ENCODE assay signal across 23 cellular contexts in the genomic region with DNA sequence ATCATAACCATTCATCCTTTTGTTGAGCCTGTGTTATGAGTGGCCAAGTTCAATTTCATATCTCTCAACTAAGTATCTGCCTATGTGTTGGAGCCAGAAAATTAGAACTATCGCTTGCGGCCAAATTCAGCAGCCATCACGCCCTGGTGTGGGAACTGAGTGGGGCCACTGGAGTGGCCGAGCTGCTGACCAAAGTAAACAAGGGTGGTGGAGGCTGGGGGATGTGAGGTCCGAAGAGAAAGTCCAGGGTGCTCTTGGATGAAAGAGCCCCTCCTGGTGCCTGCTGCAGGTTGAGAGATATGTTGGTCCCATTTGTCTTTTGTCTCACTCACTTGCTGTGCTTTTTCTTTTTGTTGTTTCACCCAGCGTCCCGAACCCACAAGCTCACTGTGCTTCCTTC. TPM values are rescaled to one million over a fixed set of nuclear protein-coding genes. Genes with fewer than 3 reads are reported as not detected.
"Had no signal": no experiment of that assay in that cellular context is flagged by ENCODE, and none has a peak within 500 bp of the region (broad histone marks: within the 10 kb centered on the region; RNA-seq: fewer than 3 reads in every experiment).

No MANE protein-coding gene starts in this region.

- H3K4me1 ChIP-seq: parathyroid adenoma had no signal

- H3K36me3 ChIP-seq: right lobe of liver had no signal

- H3K27me3 Mint-ChIP-seq: activated naive CD8-positive, alpha-beta T cell; stimulated activated naive CD8-positive, alpha-beta T cell treated with anti-CD3 and anti-CD28 coated beads, Interleukin-15, amount 100 ng/mL, for 72 hours had no signal

- ATAC-seq: activated T-cell treated with anti-CD3 and anti-CD28 coated beads, Interleukin-2, amount 50 U/mL, for 72 hours; naive thymus-derived CD8-positive, alpha-beta T cell; right lobe of liver; stimulated activated effector memory CD8-positive, alpha-beta T cell treated with anti-CD3 and anti-CD28 coated beads, Interleukin-12 subunit alpha, Interleukin-12 subunit beta, amount 100 ng/mL, for 72 hours; stimulated activated naive CD8-positive, alpha-beta T cell treated with anti-CD3 and anti-CD28 coated beads, Interleukin-15, amount 100 ng/mL, for 72 hours had no signal

- H3K9me3 ChIP-seq: right lobe of liver, upper lobe of left lung had no signal

- H3K4me3 ChIP-seq: right lobe of liver, upper lobe of left lung had no signal

- H3K9me3 Mint-ChIP-seq: activated T-cell treated with anti-CD3 and anti-CD28 coated beads, Interleukin-2, amount 50 U/mL, for 72 hours; naive thymus-derived CD8-positive, alpha-beta T cell; neural crest cell; stimulated activated effector memory CD8-positive, alpha-beta T cell treated with anti-CD3 and anti-CD28 coated beads, Interleukin-12 subunit alpha, Interleukin-12 subunit beta, amount 100 ng/mL, for 72 hours; stimulated activated naive CD8-positive, alpha-beta T cell treated with anti-CD3 and anti-CD28 coated beads, Interleukin-15, amount 100 ng/mL, for 72 hours had no signal

- H3K27ac Mint-ChIP-seq: activated naive CD8-positive, alpha-beta T cell; activated T-cell treated with anti-CD3 and anti-CD28 coated beads, Interleukin-2, amount 50 U/mL, for 72 hours; naive thymus-derived CD8-positive, alpha-beta T cell; stimulated activated effector memory CD8-positive, alpha-beta T cell treated with anti-CD3 and anti-CD28 coated beads, Interleukin-12 subunit alpha, Interleukin-12 subunit beta, amount 100 ng/mL, for 72 hours; stimulated activated naive CD8-positive, alpha-beta T cell treated with anti-CD3 and anti-CD28 coated beads, Interleukin-15, amount 100 ng/mL, for 72 hours had no signal

- H3K27me3 ChIP-seq: right lobe of liver, upper lobe of left lung had no signal

- DNase-seq: activated CD4-positive, alpha-beta T cell treated with anti-CD3 and anti-CD28 coated beads for 4 hours; activated CD4-positive, alpha-beta T cell treated with anti-CD3 and anti-CD28 coated beads, Interleukin-2, amount 50 U/mL, for 4 hours; activated CD4-positive, CD25-positive, alpha-beta regulatory T cell; activated naive CD4-positive, alpha-beta T cell treated with Interleukin-2 at 50 U/mL for 16 hours; activated T-cell treated with anti-CD3 and anti-CD28 coated beads for 4 hours; activated T-cell treated with anti-CD3 and anti-CD28 coated beads, Interleukin-2, amount 50 U/mL, for 72 hours; anterior cingulate cortex; effector memory CD4-positive, alpha-beta T cell; naive thymus-derived CD8-positive, alpha-beta T cell; nucleus accumbens; right lobe of liver; small intestine; stimulated activated CD4-positive, alpha-beta T cell treated with anti-CD3 and anti-CD28 coated beads, Interleukin-4, amount 100 ng/mL, for 24 hours; stimulated activated naive CD8-positive, alpha-beta T cell treated with anti-CD3 and anti-CD28 coated beads, Interleukin-15, amount 100 ng/mL, for 72 hours; substantia nigra had no signal

- H3K36me3 Mint-ChIP-seq: activated naive CD8-positive, alpha-beta T cell; naive thymus-derived CD8-positive, alpha-beta T cell; stimulated activated effector memory CD8-positive, alpha-beta T cell treated with anti-CD3 and anti-CD28 coated beads, Interleukin-12 subunit alpha, Interleukin-12 subunit beta, amount 100 ng/mL, for 72 hours had no signal

- H3K4me3 Mint-ChIP-seq: activated naive CD8-positive, alpha-beta T cell; activated T-cell treated with anti-CD3 and anti-CD28 coated beads, Interleukin-2, amount 50 U/mL, for 72 hours; naive thymus-derived CD8-positive, alpha-beta T cell; neural crest cell; stimulated activated effector memory CD8-positive, alpha-beta T cell treated with anti-CD3 and anti-CD28 coated beads, Interleukin-12 subunit alpha, Interleukin-12 subunit beta, amount 100 ng/mL, for 72 hours; stimulated activated naive CD8-positive, alpha-beta T cell treated with anti-CD3 and anti-CD28 coated beads, Interleukin-15, amount 100 ng/mL, for 72 hours had no signal

- H3K4me1 Mint-ChIP-seq: stimulated activated effector memory CD8-positive, alpha-beta T cell treated with anti-CD3 and anti-CD28 coated beads, Interleukin-12 subunit alpha, Interleukin-12 subunit beta, amount 100 ng/mL, for 72 hours; stimulated activated naive CD8-positive, alpha-beta T cell treated with anti-CD3 and anti-CD28 coated beads, Interleukin-15, amount 100 ng/mL, for 72 hours had no signal

- H3K27ac ChIP-seq: parathyroid adenoma, right lobe of liver, upper lobe of left lung had no signal

RNA-seq across cellular contexts. Expression of a gene that starts 14.9 kb away (rescaled TPM):
- total RNA-seq: bronchial epithelial cell, epithelial cell of proximal tubule, pulmonary artery endothelial cell had no signal
